ENCODE assay signal across 10 cellular contexts in genomic region chr11:96091476-96091875, GRCh38.
DNase-seq lines count a peak whose midpoint lies in the region; ATAC-seq, FAIRE-seq and TF ChIP-seq lines count a peak whose summit lies in the region.
"Had no signal": no experiment of that assay in that cellular context is flagged by ENCODE, and none has a peak within 500 bp of the region (broad histone marks: within the 10 kb centered on the region; RNA-seq: fewer than 3 reads in every experiment).

No MANE protein-coding gene starts in this region.

- no peak for TF ChIP-seq CTCF in astrocyte (IDR thresholded peaks at IDR 0.05; ENCODE audit: insufficient read depth, low read depth, low read length)

- no peak overlapping the region for H3K27ac ChIP-seq in astrocyte (ENCODE audit: low read depth, low read length)

- peaks cover 11% of the 10 kb centered on the region for H3K36me3 ChIP-seq in astrocyte (ENCODE audit: insufficient read depth, low read length)

- H3K9ac ChIP-seq in astrocyte (ENCODE audit: low read length) = no peak overlapping the region

- H3K9me3 ChIP-seq in astrocyte (ENCODE audit: insufficient read depth, low read depth, low read length) = no peaks in the 10 kb centered on the region

- peak; percentile 47 for FAIRE-seq in astrocyte (lab: Jason Lieb, UNC)
- FAIRE-seq: G401.6 had no signal

- H3K4me2 ChIP-seq in astrocyte (ENCODE audit: low read length) = no peak overlapping the region

- H3K36me3 Mint-ChIP-seq in astrocyte (ENCODE audit: low read depth, unreplicated experiment) = peaks cover 10% of the 10 kb centered on the region

- ATAC-seq in HG03097 (IDR thresholded peaks at IDR 0.05; ENCODE audit: low FRiP score, unreplicated experiment) = no peak

- intact Hi-C loops in posterior vena cava (cut with DNase I) = no loop called here

- H3K4me3 Mint-ChIP-seq in astrocyte (ENCODE audit: unreplicated experiment) = no peak overlapping the region

- H3K4me3 ChIP-seq in astrocyte (ENCODE audit: insufficient read depth, low read depth, low read length) = no peak overlapping the region

- peaks cover 44% of the 10 kb centered on the region for H3K79me2 ChIP-seq in astrocyte (ENCODE audit: insufficient read depth, low read length)

- H3K9me3 Mint-ChIP-seq in astrocyte (ENCODE audit: unreplicated experiment) = no peaks in the 10 kb centered on the region

- H3K4me1 ChIP-seq in astrocyte (ENCODE audit: insufficient read depth, low read length) = peaks cover 15% of the 10 kb centered on the region

- POLR2A ChIA-PET in HEK293T (lab: Yijun Ruan, JAX) = interaction anchor here (1.2 kb wide), 1 partner anchor 301 kb away, joined by 3 read pairs; the partner anchor contains the start of gene CEP57

- no peaks in the 10 kb centered on the region for H3K27me3 Mint-ChIP-seq in astrocyte (ENCODE audit: low read depth, unreplicated experiment)

- peaks cover 43% of the 10 kb centered on the region for H3K4me1 Mint-ChIP-seq in astrocyte (ENCODE audit: low read depth, unreplicated experiment)

- H2AFZ ChIP-seq in astrocyte (ENCODE audit: low read depth, low read length) = no peak overlapping the region

- no peak overlapping the region for H3K27ac Mint-ChIP-seq in astrocyte (ENCODE audit: unreplicated experiment)

- CTCF ChIA-PET in HEK293T (lab: Yijun Ruan, JAX) = interaction anchor here (0.7 kb wide), 1 partner anchor 251 kb away, joined by 4 read pairs; the partner anchor contains the start of gene MAML2

- H4K20me1 ChIP-seq in astrocyte (ENCODE audit: insufficient read depth, low read length) = peaks cover 13% of the 10 kb centered on the region

- DNase-seq in activated gamma-delta T cell treated with Interleukin-2 at 50 U/mL for 16 hours (peak; percentile 11), activated gamma-delta T cell (lab: John Stamatoyannopoulos, UW) (no peak), HT-29 (ENCODE audit: low spot score) (peak; percentile 74), astrocyte (ENCODE audit: low read depth) (no peak), superior temporal gyrus (ENCODE audit: extremely low spot score) (peak; percentile 34), HEK293T (ENCODE audit: extremely low spot score) (no peak), posterior vena cava (ENCODE audit: low spot score) (no peak)
- DNase-seq: stimulated activated naive CD4-positive, alpha-beta T cell treated with Interleukin-2 at 50 U/mL for 16 hours had no signal

- H3K27me3 ChIP-seq in astrocyte (ENCODE audit: insufficient read depth, low read length) = no peaks in the 10 kb centered on the region

TF ChIP-seq in HEK293T, 16 proteins besides CTCF, POLR2A, EP300 and RAD21:
- TF ChIP-seq NFRKB (IDR thresholded peaks at IDR 0.05) (no peak), SUZ12 (IDR thresholded peaks at IDR 0.05) (no peak), SP1 (IDR thresholded peaks at IDR 0.05) (no peak), ARNT (IDR thresholded peaks at IDR 0.05) (no peak), ELF4 (IDR thresholded peaks at IDR 0.05) (no peak)

Comparison
In these comparisons a context has a peak if more than half of its experiments do, and no peak if none do; other contexts are left out.
1. DNase-seq: peak in activated gamma-delta T cell treated with Interleukin-2 at 50 U/mL for 16 hours (single experiment), HT-29 (single experiment) and superior temporal gyrus (single experiment); none in activated gamma-delta T cell (single experiment), astrocyte (single experiment), HEK293T (single experiment) and posterior vena cava (single experiment).